1 cellular context compared by ENCODE assay signal in genomic region chr17:42111901-42112551, GRCh38.
TF ChIP-seq lines count a peak whose summit lies in the region.

No MANE protein-coding gene starts in this region.

TF ChIP-seq in endothelial cell of umbilical vein, 7 proteins besides CTCF, POLR2A, EP300 and RAD21 (continued from another document):
- TF ChIP-seq MAX (IDR thresholded peaks at IDR 0.05; ENCODE audit: insufficient read depth, insufficient read length) (no peak), MYC (IDR thresholded peaks at IDR 0.05; ENCODE audit: low read depth, low read length) (no peak), EZH2 (IDR thresholded peaks at IDR 0.05; ENCODE audit: borderline replicate concordance, low read depth, low read length, severe bottlenecking) (no peak), FOS (IDR thresholded peaks at IDR 0.05; ENCODE audit: borderline replicate concordance, insufficient read depth, low read length) (no peak), POLR2AphosphoS5 (IDR thresholded peaks at IDR 0.05; ENCODE audit: insufficient read depth, low read depth, low read length) (no peak)
